21 cellular contexts compared by ENCODE assay signal in genomic region chr5:14492341-14492964, GRCh38.
DNase-seq lines count a peak whose midpoint lies in the region; ATAC-seq, FAIRE-seq and TF ChIP-seq lines count a peak whose summit lies in the region.
"Had no signal": no experiment of that assay in that cellular context is flagged by ENCODE, and none has a peak within 500 bp of the region (broad histone marks: within the 10 kb centered on the region; RNA-seq: fewer than 3 reads in every experiment).

No MANE protein-coding gene starts in this region.

- no peak overlapping the region for H2BK12ac ChIP-seq in neuronal stem cell (ENCODE audit: low read length)

- H3K9ac ChIP-seq in GM12878 (ENCODE audit: control insufficient read depth, insufficient read depth, low read length) (no peak overlapping the region), neuronal stem cell (ENCODE audit: low read depth, low read length, poor library complexity) (no peak overlapping the region)

- 91% methylated on average over 20 of the region's 21 CpGs for WGBS in GM12878 (ENCODE audit: insufficient coverage, insufficient replicate concordance, low lambda C conversion rate, missing lambda C conversion rate)
- no CpG with 5 or more reads among the region's 21 CpGs for WGBS in neuronal stem cell (ENCODE audit: extremely low coverage in 2 of 2, insufficient read length in 2 of 2, insufficient replicate concordance in 1 of 2), 2 donors

- intact Hi-C loops in GM12878 (cut with micrococcal nuclease; ENCODE audit: unreplicated experiment): no loop called here

- H3K27ac ChIP-seq in GM12878 (ENCODE audit: control insufficient read depth, insufficient read depth) (no peak overlapping the region), neuronal stem cell (replicated peaks; ENCODE audit: low read length) (no peak overlapping the region), coronary artery (no peak overlapping the region)
- H3K27ac ChIP-seq: C4-2B, cardiac muscle cell had no signal

- SMC1A ChIA-PET in GM12878 (lab: Charles Lee; ENCODE audit: uncharacterized antibody, unreplicated experiment): no interaction called here

- in situ Hi-C loops in GM12878 (cut with MboI): no loop called here

- no peaks in the 10 kb centered on the region for H3K79me2 ChIP-seq in GM12878 (ENCODE audit: control insufficient read depth, insufficient read depth, low read length)

- H2BK120ac ChIP-seq in neuronal stem cell (ENCODE audit: low read depth, low read length): no peak overlapping the region

- H4K20me1 ChIP-seq in GM12878 (ENCODE audit: control insufficient read depth, insufficient read depth): no peaks in the 10 kb centered on the region

- TF ChIP-seq CTCF in GM12878 (IDR thresholded peaks at IDR 0.05 in 2 of 3, conservative IDR thresholded peaks at IDR 0.05 in 1 of 3; ENCODE audit: control insufficient read depth in 2 of 3, extremely low read depth in 1 of 3, insufficient read depth in 1 of 3, low read depth in 3 of 3, low read length in 3 of 3) (no peak), coronary artery (IDR thresholded peaks at IDR 0.05) (no peak)

- H3K36me3 ChIP-seq in GM12878 (ENCODE audit: control insufficient read depth in 2 of 2, insufficient read depth in 2 of 2, low read length in 1 of 2): peaks cover 9 to 22% of the 10 kb centered on the region in 2 experiments
- peaks cover 32 to 94% of the 10 kb centered on the region in 2 donors for H3K36me3 ChIP-seq in neuronal stem cell (replicated peaks in 1 of 2; ENCODE audit: control insufficient read depth in 2 of 2, insufficient read depth in 2 of 2, low read length in 2 of 2)

- H3K14ac ChIP-seq in neuronal stem cell (ENCODE audit: low read length): peak overlapping the region; percentile 32

- H3K4me2 ChIP-seq in GM12878 (ENCODE audit: control insufficient read depth, insufficient read depth): no peak overlapping the region
- no peak overlapping the region for H3K4me2 ChIP-seq in neuronal stem cell (ENCODE audit: insufficient read depth, low read length, poor library complexity, severe bottlenecking)

- no peak for TF ChIP-seq RAD21 in GM12878 (IDR thresholded peaks at IDR 0.05; ENCODE audit: insufficient read depth, low read depth, low read length)

- no peak overlapping the region for H3K4ac ChIP-seq in neuronal stem cell (ENCODE audit: low read length)

- H3K4me1 ChIP-seq in GM12878 (ENCODE audit: control insufficient read depth, insufficient read depth, low read length) (no peaks in the 10 kb centered on the region), neuronal stem cell (ENCODE audit: control insufficient read depth in 2 of 2, insufficient read depth in 1 of 2, low read depth in 1 of 2, low read length in 2 of 2) (no peaks in the 10 kb centered on the region)

- CTCF ChIA-PET in GM12878 (lab: Yijun Ruan, JAX): no interaction called here

- TF ChIP-seq POLR2A in GM12891 (IDR thresholded peaks at IDR 0.05; ENCODE audit: low read depth, low read length) (no peak), GM12878 (IDR thresholded peaks at IDR 0.05; ENCODE audit: low read depth, low read length) (no peak)

- DNase-seq in GM12891 (ENCODE audit: insufficient read length, low spot score) (no peak), MV-4-11 (lab: John Stamatoyannopoulos, UW) (peak; percentile 83), GM12878 (ENCODE audit: low read depth, low spot score) (no peak), neuronal stem cell (ENCODE audit: low spot score) (no peak), coronary artery (ENCODE audit: low spot score) (no peak), HT-29 (ENCODE audit: low spot score) (no peak), SW 1271 (lab: John Stamatoyannopoulos, UW) (no peak)
- DNase-seq: activated CD4-positive, alpha-beta memory T cell treated with anti-CD3 and anti-CD28 coated beads for 36 hours; activated CD8-positive, alpha-beta memory T cell treated with anti-CD3 and anti-CD28 coated beads, Interleukin-2, amount 50 U/mL, for 48 hours; anterior cingulate cortex; dorsolateral prefrontal cortex; HCEC 1CT; kidney glomerular epithelial cell; NCI-H524 treated with DMSO at 0.1 percent for 48 hours; OCI-M1; stimulated activated CD4-positive, alpha-beta T cell treated with anti-CD3 and anti-CD28 coated beads, Interleukin-4, amount 100 ng/mL, for 1 hour had no signal

- no peak overlapping the region for H4K91ac ChIP-seq in neuronal stem cell (ENCODE audit: low read depth, low read length, poor library complexity)

- H3K9me3 ChIP-seq in GM12878 (replicated peaks; ENCODE audit: control insufficient read depth, insufficient read depth, low read length): no peaks in the 10 kb centered on the region
- H3K9me3 ChIP-seq in neuronal stem cell (replicated peaks in 1 of 2; ENCODE audit: control insufficient read depth in 2 of 2, insufficient read depth in 1 of 2, low read depth in 1 of 2, low read length in 2 of 2): peaks cover 0 to 2% of the 10 kb centered on the region in 2 donors

- RAD21 ChIA-PET in GM12878 (lab: Charles Lee; ENCODE audit: unreplicated experiment): no interaction called here

- no peak overlapping the region for H2BK15ac ChIP-seq in neuronal stem cell (ENCODE audit: low read length)

- no peak for TF ChIP-seq EP300 in GM12878 (IDR thresholded peaks at IDR 0.05; ENCODE audit: borderline replicate concordance in 1 of 2, control insufficient read depth in 1 of 2, low read depth in 2 of 2, low read length in 2 of 2)

- H2AFZ ChIP-seq in GM12878 (ENCODE audit: control insufficient read depth, low read depth, low read length): no peak overlapping the region
- no peak overlapping the region for H2AFZ ChIP-seq in neuronal stem cell (ENCODE audit: low read length)

- peaks cover 3% of the 10 kb centered on the region for H3K79me1 ChIP-seq in neuronal stem cell (ENCODE audit: low read depth, low read length)

- no peak overlapping the region for H2AK5ac ChIP-seq in neuronal stem cell (ENCODE audit: low read depth, low read length)

- H3K4me3 ChIP-seq in GM12878 (no peak overlapping the region), neuronal stem cell (ENCODE audit: low read length in 2 of 2) (no peak overlapping the region), coronary artery (no peak overlapping the region)
- H3K4me3 ChIP-seq: cardiac muscle cell, dorsolateral prefrontal cortex had no signal

- POLR2A ChIA-PET in GM12878 (lab: Charles Lee): no interaction called here

- H3K27me3 ChIP-seq in GM12878 (replicated peaks in 1 of 2; ENCODE audit: control insufficient read depth in 2 of 2, insufficient read depth in 2 of 2, low read length in 1 of 2) (no peaks in the 10 kb centered on the region), neuronal stem cell (ENCODE audit: control insufficient read depth in 3 of 3, insufficient read depth in 3 of 3, low read depth in 1 of 3, low read length in 3 of 3) (no peaks in the 10 kb centered on the region)
- H3K27me3 ChIP-seq: cardiac muscle cell, dorsolateral prefrontal cortex had no signal

- FAIRE-seq in GM12891 (lab: Jason Lieb, UNC): no peak
- FAIRE-seq in GM12878 (lab: Jason Lieb, UNC): no peak
- FAIRE-seq: GM12892 had no signal

- no peak overlapping the region for H4K8ac ChIP-seq in neuronal stem cell (ENCODE audit: low read depth, low read length)

- no peak overlapping the region for H3K18ac ChIP-seq in neuronal stem cell (ENCODE audit: low read length)

- no TSS peak for BruUV-seq in GM12878 (replicated peaks; lab: Mats Ljungman, UMichigan)

- no peak overlapping the region for H2BK5ac ChIP-seq in neuronal stem cell (ENCODE audit: low read length)

- ATAC-seq in GM12878: no peak; the same call in 2 of the 3 replicates
- no peak for ATAC-seq in HG02884 (IDR thresholded peaks at IDR 0.05; ENCODE audit: unreplicated experiment)
- ATAC-seq: activated naive CD4-positive, alpha-beta T cell treated with anti-CD3 and anti-CD28 coated beads, Interleukin-2, amount 50 U/mL, for 72 hours had no signal

- H3K23ac ChIP-seq in neuronal stem cell (ENCODE audit: low read depth, low read length, poor library complexity): peak overlapping the region; percentile 23

TF ChIP-seq in GM12891, 5 proteins besides CTCF, POLR2A, EP300 and RAD21:
- TF ChIP-seq POLR2AphosphoS5 (IDR thresholded peaks at IDR 0.05; ENCODE audit: low read depth, low read length) (no peak), SPI1 (IDR thresholded peaks at IDR 0.05; ENCODE audit: low read depth, low read length) (peak; percentile 42; the same call in 1 of the 2 replicates)

TF ChIP-seq in GM12878, 131 proteins besides CTCF, POLR2A, EP300 and RAD21:
- TF ChIP-seq SPI1 (IDR thresholded peaks at IDR 0.05; ENCODE audit: borderline replicate concordance, insufficient read depth, low read depth, low read length): peak; percentile 5; the same call in 1 of the 2 replicates
- TF ChIP-seq CREM (IDR thresholded peaks at IDR 0.05; ENCODE audit: low read depth): no peak
- no peak for TF ChIP-seq SMAD1 (IDR thresholded peaks at IDR 0.05; ENCODE audit: low read depth, partially characterized antibody)
